In genomic region chr7:132221356-132221755, GRCh38 we compare ENCODE assay signal across 16 cellular contexts.
DNase-seq lines count a peak whose midpoint lies in the region; ATAC-seq and TF ChIP-seq lines count a peak whose summit lies in the region.
"Had no signal": no experiment of that assay in that cellular context is flagged by ENCODE, and none has a peak within 500 bp of the region (broad histone marks: within the 10 kb centered on the region; RNA-seq: fewer than 3 reads in every experiment).

No MANE protein-coding gene starts in this region.

- no peaks in the 10 kb centered on the region for H3K9me2 ChIP-seq in PC-3 (replicated peaks; ENCODE audit: low read length)

- H2AFZ ChIP-seq in PC-3 (ENCODE audit: low read length) = no peak overlapping the region

- H3K9ac ChIP-seq in PC-3 (ENCODE audit: low read length) = no peak overlapping the region
- no peak overlapping the region for H3K9ac ChIP-seq in colonic mucosa (ENCODE audit: low read depth in 2 of 2, low read length in 2 of 2)

- no peaks in the 10 kb centered on the region for H3K36me3 ChIP-seq in PC-3 (ENCODE audit: low read depth, low read length)
- no peaks in the 10 kb centered on the region for H3K36me3 ChIP-seq in colonic mucosa

- H3K4me2 ChIP-seq in PC-3 (ENCODE audit: low read length) = no peak overlapping the region

- no peaks in the 10 kb centered on the region for H3K9me3 Mint-ChIP-seq in type B pancreatic cell
- H3K9me3 Mint-ChIP-seq: CD4-positive, alpha-beta T cell had no signal

- intact Hi-C loops in PC-3 (cut with micrococcal nuclease) = no loop called here
- intact Hi-C loops in colonic mucosa (cut with DNase I) = no loop called here

- no peaks in the 10 kb centered on the region for H3K27me3 ChIP-seq in PC-3 (ENCODE audit: low read length)
- H3K27me3 ChIP-seq in colonic mucosa = no peaks in the 10 kb centered on the region

- POLR2A ChIA-PET in PC-3 (lab: Charles Lee; ENCODE audit: unreplicated experiment) = no interaction called here

- H3K4me3 ChIP-seq in PC-3 (ENCODE audit: low read length) = no peak overlapping the region
- no peak overlapping the region for H3K4me3 ChIP-seq in colonic mucosa

- no peaks in the 10 kb centered on the region for H3K27me3 Mint-ChIP-seq in type B pancreatic cell
- H3K27me3 Mint-ChIP-seq: CD4-positive, alpha-beta T cell had no signal

- no peaks in the 10 kb centered on the region for H3K36me3 Mint-ChIP-seq in type B pancreatic cell

- no peaks in the 10 kb centered on the region for H4K20me1 ChIP-seq in PC-3 (ENCODE audit: low read length)

- no peaks in the 10 kb centered on the region for H3F3A ChIP-seq in PC-3 (ENCODE audit: low read length, unreplicated experiment)

- H3K79me2 ChIP-seq in PC-3 (ENCODE audit: low read length) = no peaks in the 10 kb centered on the region

- ATAC-seq in PC-3 (peak; percentile 24; the same call in 1 of the 2 replicates), GM18502 (IDR thresholded peaks at IDR 0.05; ENCODE audit: poor library complexity, unreplicated experiment) (no peak), HG03354 (IDR thresholded peaks at IDR 0.05; ENCODE audit: poor library complexity, severe bottlenecking, unreplicated experiment) (no peak)

- DNase-seq in PC-3 (no peak), colonic mucosa (peak; percentile 27), mesenteric fat pad (ENCODE audit: low spot score) (peak; percentile 57), type B pancreatic cell (ENCODE audit: extremely low spot score, unreplicated experiment) (no peak), ureter (ENCODE audit: low spot score) (no peak)
- DNase-seq: CD4-positive, alpha-beta T cell; COR-L47; DMS 273 treated with DMSO at 0.1 percent for 48 hours; Kasumi-1; NCI-H187; NCI-H446; NCI-H526; OCI-M1; Right ventricle myocardium superior had no signal

- H3K4me3 Mint-ChIP-seq in type B pancreatic cell = no peak overlapping the region
- H3K4me3 Mint-ChIP-seq: CD4-positive, alpha-beta T cell had no signal

- H3K9me3 ChIP-seq in PC-3 (ENCODE audit: low read length) = no peaks in the 10 kb centered on the region
- H3K9me3 ChIP-seq in colonic mucosa = no peaks in the 10 kb centered on the region

- CTCF ChIA-PET in PC-3 (lab: Charles Lee) = no interaction called here

- TF ChIP-seq CTCF in PC-3 (conservative IDR thresholded peaks at IDR 0.05; ENCODE audit: low read depth, low read length) (no peak), colonic mucosa (IDR thresholded peaks at IDR 0.05) (no peak), type B pancreatic cell (conservative IDR thresholded peaks at IDR 0.05) (no peak)

- peaks cover 18% of the 10 kb centered on the region for H3K4me1 Mint-ChIP-seq in type B pancreatic cell (ENCODE audit: unreplicated experiment)

- H3K4me1 ChIP-seq in PC-3 (ENCODE audit: insufficient read depth, low read length) (no peaks in the 10 kb centered on the region), colonic mucosa (no peaks in the 10 kb centered on the region)

- H3K27ac ChIP-seq in PC-3 (ENCODE audit: low read length) (no peak overlapping the region), colonic mucosa (no peak overlapping the region)

- BruUV-seq in PC-3 (replicated peaks; lab: Mats Ljungman, UMichigan) = no TSS peak

- peak overlapping the region; percentile 10 for H3K27ac Mint-ChIP-seq in type B pancreatic cell
- H3K27ac Mint-ChIP-seq: CD4-positive, alpha-beta T cell had no signal

Comparison
In these comparisons a context has a peak if more than half of its experiments do, and no peak if none do; other contexts are left out.
1. DNase-seq: peak in colonic mucosa (single experiment) and mesenteric fat pad (single experiment); none in PC-3 (single experiment), type B pancreatic cell (single experiment) and ureter (single experiment).